25 cellular contexts compared by ENCODE assay signal in genomic region chr2:80166457-80166856, GRCh38.
"Had no signal": no experiment of that assay in that cellular context is flagged by ENCODE, and none has a peak within 500 bp of the region (broad histone marks: within the 10 kb centered on the region; RNA-seq: fewer than 3 reads in every experiment).

No MANE protein-coding gene starts in this region.

- H3K4me3 ChIP-seq: colonic mucosa, gastroesophageal sphincter, heart left ventricle, hepatocyte, left lung, lower lobe of right lung, mucosa of descending colon had no signal

- H3K4me2 ChIP-seq: hepatocyte had no signal

- H3K27me3 ChIP-seq: colonic mucosa, foreskin keratinocyte, gastroesophageal sphincter, heart left ventricle, hepatocyte, left lung had no signal

- H3K79me2 ChIP-seq: hepatocyte had no signal

- DNase-seq: colonic mucosa; cortex of kidney; effector CD8-positive, alpha-beta T cell; effector memory CD8-positive, alpha-beta T cell; endodermal cell; erythroblast; foreskin keratinocyte; heart left ventricle; hypothalamus; immature natural killer cell; islet precursor cell; kidney; kidney glomerular epithelial cell; left colon; left lung; left ventricle myocardium superior; lower lobe of right lung; mesenchymal stem cell; mucosa of descending colon had no signal

- H3K36me3 ChIP-seq: colonic mucosa, gastroesophageal sphincter, heart left ventricle, left lung, lower lobe of right lung had no signal

- H3K4me1 ChIP-seq: colonic mucosa, foreskin keratinocyte, gastroesophageal sphincter, heart left ventricle, left lung, lower lobe of right lung had no signal

- H3K9me3 ChIP-seq: colonic mucosa, gastroesophageal sphincter, heart left ventricle, left lung, lower lobe of right lung, mucosa of descending colon had no signal

- H2AFZ ChIP-seq: hepatocyte had no signal

- H3K27ac ChIP-seq: colonic mucosa, epithelial cell of prostate, foreskin keratinocyte, gastroesophageal sphincter, heart left ventricle, hepatocyte, left lung, lower lobe of right lung had no signal

- ATAC-seq: effector memory CD8-positive, alpha-beta T cell; esophagus mucosa; foreskin keratinocyte; gastroesophageal sphincter; heart left ventricle; left colon; left lung; left ventricle myocardium superior; lower lobe of right lung; mucosa of descending colon had no signal

- FAIRE-seq: endometrium, frontal cortex, kidney had no signal
